Comparison of ENCODE assay signal across 26 cellular contexts in genomic region chr14:34985740-34986139, GRCh38. TPM values are rescaled to one million over a fixed set of nuclear protein-coding genes. Genes with fewer than 3 reads are reported as not detected.
DNase-seq lines count a peak whose midpoint lies in the region; ATAC-seq and TF ChIP-seq lines count a peak whose summit lies in the region.
"Had no signal": no experiment of that assay in that cellular context is flagged by ENCODE, and none has a peak within 500 bp of the region (broad histone marks: within the 10 kb centered on the region; RNA-seq: fewer than 3 reads in every experiment).

No MANE protein-coding gene starts in this region.

- no peak overlapping the region for H3K27ac ChIP-seq in SK-N-SH (ENCODE audit: low read depth in 2 of 2, low read length in 1 of 2)
- no peak overlapping the region for H3K27ac ChIP-seq in KMS-11
- H3K27ac ChIP-seq in neural cell (ENCODE audit: low read length) = no peak overlapping the region
- H3K27ac ChIP-seq: 22Rv1, tibial nerve had no signal

- H4K20me1 ChIP-seq in SK-N-SH (ENCODE audit: insufficient read depth) = peaks cover 48% of the 10 kb centered on the region
- H4K20me1 ChIP-seq in KMS-11 (ENCODE audit: insufficient read depth) = no peaks in the 10 kb centered on the region
- H4K20me1 ChIP-seq in neural cell (ENCODE audit: insufficient read depth) = no peaks in the 10 kb centered on the region

- CTCF ChIA-PET in SK-N-SH (lab: Yijun Ruan, JAX) = no interaction called here

- H3K36me3 ChIP-seq in SK-N-SH (replicated peaks in 1 of 2; ENCODE audit: control insufficient read depth in 1 of 2, insufficient read depth in 2 of 2, low read length in 1 of 2) = peaks cover 3 to 4% of the 10 kb centered on the region in 2 experiments
- H3K36me3 ChIP-seq in KMS-11 (ENCODE audit: insufficient read depth) = no peaks in the 10 kb centered on the region
- no peaks in the 10 kb centered on the region for H3K36me3 ChIP-seq in neural cell (ENCODE audit: insufficient read depth, low read length)
- H3K36me3 ChIP-seq: tibial nerve had no signal

- no peaks in the 10 kb centered on the region for H3K27me3 Mint-ChIP-seq in activated T-helper 2 cell treated with anti-CD3 and anti-CD28 coated beads, Interferon-gamma antibody, Interleukin-2, Interleukin-4, amounts not matched to agents 10 μg/mL and 5 μg/mL and 100 μg/mL, durations not matched to agents 14 hours and 24 hours and 36 hours (ENCODE audit: low read depth)
- H3K27me3 Mint-ChIP-seq: activated CD4-positive, alpha-beta T cell treated with anti-CD3 and anti-CD28 coated beads, Interleukin-2, amount 10 ng/mL, durations not matched to agents 7 days and 5 days; dendritic cell treated with granulocyte-macrophage colony-stimulating factor and Interleukin-4, amounts not matched to agents 40 ng/mL and 50 ng/mL, for 4 days; stimulated activated naive CD8-positive, alpha-beta T cell treated with anti-CD3 and anti-CD28 coated beads, Interleukin-15, Interleukin-2, amounts not matched to agents 100 ng/mL and 50 ng/mL, for 24 hours had no signal

- H3K4me2 ChIP-seq in SK-N-SH (peak overlapping the region; percentile 89; the same call in 1 of the 2 replicates), KMS-11 (peak overlapping the region; percentile 4; the same call in 1 of the 2 replicates), neural cell (ENCODE audit: low read length) (no peak overlapping the region)

- WGBS in SK-N-SH (ENCODE audit: low lambda C conversion rate) = 85% methylated on average over 3 of the region's 3 CpGs

- peaks cover 16% of the 10 kb centered on the region for H3K36me3 Mint-ChIP-seq in activated T-helper 2 cell treated with anti-CD3 and anti-CD28 coated beads, Interferon-gamma antibody, Interleukin-2, Interleukin-4, amounts not matched to agents 10 μg/mL and 5 μg/mL and 100 μg/mL, durations not matched to agents 14 hours and 24 hours and 36 hours (ENCODE audit: low read depth)

- ATAC-seq in SK-N-SH treated with all-trans-retinoic acid at 6 μM for 48 hours (no peak), HG03175 (IDR thresholded peaks at IDR 0.05; ENCODE audit: unreplicated experiment) (no peak)
- ATAC-seq: Panc1 had no signal

- intact Hi-C loops in activated T-helper 2 cell treated with anti-CD3 and anti-CD28 coated beads, Interferon-gamma antibody, Interleukin-2, Interleukin-4, amounts not matched to agents 10 μg/mL and 5 μg/mL and 100 μg/mL, durations not matched to agents 14 hours and 24 hours and 36 hours (cut with micrococcal nuclease) = loop anchor here (10.0 kb wide), 1 partner anchor 819 kb away; the partner anchor contains the start of gene RALGAPA1

- H3K9me3 Mint-ChIP-seq in activated T-helper 2 cell treated with anti-CD3 and anti-CD28 coated beads, Interferon-gamma antibody, Interleukin-2, Interleukin-4, amounts not matched to agents 10 μg/mL and 5 μg/mL and 100 μg/mL, durations not matched to agents 14 hours and 24 hours and 36 hours = no peaks in the 10 kb centered on the region
- H3K9me3 Mint-ChIP-seq: activated CD4-positive, alpha-beta T cell treated with anti-CD3 and anti-CD28 coated beads, Interleukin-2, amount 10 ng/mL, durations not matched to agents 7 days and 5 days; dendritic cell treated with granulocyte-macrophage colony-stimulating factor and Interleukin-4, amounts not matched to agents 40 ng/mL and 50 ng/mL, for 4 days; stimulated activated naive CD8-positive, alpha-beta T cell treated with anti-CD3 and anti-CD28 coated beads, Interleukin-15, Interleukin-2, amounts not matched to agents 100 ng/mL and 50 ng/mL, for 24 hours; T-helper 1 cell treated with Interleukin-12 subunit alpha and Interleukin-12 subunit beta and Interleukin-4 antibody, amounts not matched to agents 30 μg/mL and 1 μg/mL, for 36 hours had no signal

- POLR2A ChIA-PET in SK-N-SH (lab: Yijun Ruan, JAX) = no interaction called here

- H3K27me3 ChIP-seq in SK-N-SH (ENCODE audit: insufficient read depth) (no peaks in the 10 kb centered on the region), KMS-11 (ENCODE audit: insufficient read depth, low read depth) (no peaks in the 10 kb centered on the region), neural cell (ENCODE audit: insufficient read depth, low read depth, low read length) (no peaks in the 10 kb centered on the region)
- H3K27me3 ChIP-seq: tibial nerve had no signal

- no peak for TF ChIP-seq CTCF in SK-N-SH (IDR thresholded peaks at IDR 0.05)
- TF ChIP-seq CTCF in KMS-11 (conservative IDR thresholded peaks at IDR 0.05; ENCODE audit: low read depth, low read length) = no peak
- TF ChIP-seq CTCF in neural cell (IDR thresholded peaks at IDR 0.05; ENCODE audit: poor library complexity, severe bottlenecking) = no peak

- H3K27ac Mint-ChIP-seq in activated T-helper 2 cell treated with anti-CD3 and anti-CD28 coated beads, Interferon-gamma antibody, Interleukin-2, Interleukin-4, amounts not matched to agents 10 μg/mL and 5 μg/mL and 100 μg/mL, durations not matched to agents 14 hours and 24 hours and 36 hours = no peak overlapping the region
- H3K27ac Mint-ChIP-seq: activated CD4-positive, alpha-beta T cell treated with anti-CD3 and anti-CD28 coated beads, Interleukin-2, amount 10 ng/mL, durations not matched to agents 7 days and 5 days; dendritic cell treated with granulocyte-macrophage colony-stimulating factor and Interleukin-4, amounts not matched to agents 40 ng/mL and 50 ng/mL, for 4 days; stimulated activated naive CD8-positive, alpha-beta T cell treated with anti-CD3 and anti-CD28 coated beads, Interleukin-15, Interleukin-2, amounts not matched to agents 100 ng/mL and 50 ng/mL, for 24 hours; T-helper 1 cell treated with Interleukin-12 subunit alpha and Interleukin-12 subunit beta and Interleukin-4 antibody, amounts not matched to agents 30 μg/mL and 1 μg/mL, for 36 hours had no signal

- H3K4me3 ChIP-seq in SK-N-SH (ENCODE audit: low read depth in 2 of 2, low read length in 1 of 2) (0 out of 4 replicates have a peak overlapping the region, but pooled peaks of 1 of the 2 experiments have one; percentile 10), KMS-11 (IDR thresholded peaks at IDR 0.05; ENCODE audit: insufficient read depth, low read depth, low read length) (no peak overlapping the region), neural cell (ENCODE audit: low read length) (peak overlapping the region; percentile 81)
- H3K4me3 ChIP-seq: tibial nerve had no signal

- no peaks in the 10 kb centered on the region for H3K9me2 ChIP-seq in SK-N-SH
- no peaks in the 10 kb centered on the region for H3K9me2 ChIP-seq in neural cell (ENCODE audit: insufficient read depth, low read length)

- H2AFZ ChIP-seq in SK-N-SH (ENCODE audit: low read depth) (no peak overlapping the region), KMS-11 (ENCODE audit: low read depth) (no peak overlapping the region), neural cell (ENCODE audit: low read depth, low read length) (no peak overlapping the region)

- DNase-seq in SK-N-SH = no peak
- DNase-seq in activated T-helper 2 cell treated with anti-CD3 and anti-CD28 coated beads, Interferon-gamma antibody, Interleukin-2, Interleukin-4, amounts not matched to agents 10 μg/mL and 5 μg/mL and 100 μg/mL, durations not matched to agents 14 hours and 24 hours and 36 hours (ENCODE audit: low spot score) = no peak
- DNase-seq in kidney tubule cell (ENCODE audit: low spot score) = no peak
- no peak for DNase-seq in NCI-H1417 treated with DMSO at 0.1 percent for 48 hours (lab: John Stamatoyannopoulos, UW)
- DNase-seq: activated CD4-positive, alpha-beta T cell treated with anti-CD3 and anti-CD28 coated beads, Interleukin-2, amount 10 ng/mL, durations not matched to agents 7 days and 5 days; activated naive CD4-positive, alpha-beta T cell; aorta; caudate nucleus; KBM-7; mammary epithelial cell; NCI-H1930; NCI-H226; NCI-H82; occipital lobe; retina; stimulated activated CD4-positive, alpha-beta T cell treated with anti-CD3 and anti-CD28 coated beads, Interleukin-4, amount 100 ng/mL, for 24 hours had no signal

- H3K9ac ChIP-seq in SK-N-SH (no peak overlapping the region), KMS-11 (no peak overlapping the region), neural cell (ENCODE audit: low read length) (no peak overlapping the region)

- peaks cover 16% of the 10 kb centered on the region for H3K4me1 Mint-ChIP-seq in activated T-helper 2 cell treated with anti-CD3 and anti-CD28 coated beads, Interferon-gamma antibody, Interleukin-2, Interleukin-4, amounts not matched to agents 10 μg/mL and 5 μg/mL and 100 μg/mL, durations not matched to agents 14 hours and 24 hours and 36 hours (ENCODE audit: low read depth)

- H3K79me2 ChIP-seq in SK-N-SH (ENCODE audit: insufficient read depth) (peaks cover 86% of the 10 kb centered on the region), KMS-11 (ENCODE audit: insufficient read depth, low read depth) (peaks cover 59% of the 10 kb centered on the region), neural cell (replicated peaks; ENCODE audit: insufficient read depth, low read length) (peaks cover 49% of the 10 kb centered on the region)

- no peaks in the 10 kb centered on the region for H3K9me3 ChIP-seq in SK-N-SH
- no peaks in the 10 kb centered on the region for H3K9me3 ChIP-seq in neural cell (ENCODE audit: low read length)
- H3K9me3 ChIP-seq: tibial nerve had no signal

- H3K4me1 ChIP-seq in SK-N-SH (ENCODE audit: control insufficient read depth in 1 of 2, insufficient read depth in 2 of 2, low read depth in 1 of 2, low read length in 1 of 2) (peaks cover 7 to 14% of the 10 kb centered on the region in 2 experiments), KMS-11 (ENCODE audit: low read depth, poor library complexity, severe bottlenecking) (peaks cover 21% of the 10 kb centered on the region)

- H3K4me3 Mint-ChIP-seq in activated T-helper 2 cell treated with anti-CD3 and anti-CD28 coated beads, Interferon-gamma antibody, Interleukin-2, Interleukin-4, amounts not matched to agents 10 μg/mL and 5 μg/mL and 100 μg/mL, durations not matched to agents 14 hours and 24 hours and 36 hours (ENCODE audit: low read depth) = peak overlapping the region; percentile 74
- H3K4me3 Mint-ChIP-seq: activated CD4-positive, alpha-beta T cell treated with anti-CD3 and anti-CD28 coated beads, Interleukin-2, amount 10 ng/mL, durations not matched to agents 7 days and 5 days; dendritic cell treated with granulocyte-macrophage colony-stimulating factor and Interleukin-4, amounts not matched to agents 40 ng/mL and 50 ng/mL, for 4 days; stimulated activated naive CD8-positive, alpha-beta T cell treated with anti-CD3 and anti-CD28 coated beads, Interleukin-15, Interleukin-2, amounts not matched to agents 100 ng/mL and 50 ng/mL, for 24 hours had no signal

- no peak for TF ChIP-seq EP300 in SK-N-SH (IDR thresholded peaks at IDR 0.05; ENCODE audit: borderline replicate concordance in 1 of 2, low read depth in 1 of 2, low read length in 1 of 2)
- TF ChIP-seq EP300 in neural cell (conservative IDR thresholded peaks at IDR 0.05; ENCODE audit: poor library complexity, severe bottlenecking) = no peak

- peaks cover 16% of the 10 kb centered on the region for H3F3A ChIP-seq in SK-N-SH (replicated peaks; ENCODE audit: insufficient read depth)
- H3F3A ChIP-seq in neural cell (ENCODE audit: insufficient read depth, low read length, poor library complexity, severe bottlenecking) = peaks cover 11% of the 10 kb centered on the region

- TF ChIP-seq RAD21 in SK-N-SH (IDR thresholded peaks at IDR 0.05; ENCODE audit: low read length) = no peak
- TF ChIP-seq RAD21 in neural cell (conservative IDR thresholded peaks at IDR 0.05) = no peak

RNA-seq across cellular contexts. Expression of gene SRP54, which starts 2.9 kb away (rescaled TPM):
- polyA plus RNA-seq in SK-N-SH (2012; rRNA removed) (31.6 and 39.5 TPM in 2 replicates), neural cell (90.0 and 110 TPM in 2 replicates)
- 38.2 and 50.5 TPM in 2 replicates for polyA plus RNA-seq in SK-N-SH (2012; cell fraction: cytosol; rRNA removed)
- polyA plus RNA-seq in SK-N-SH (2012; cell fraction: nucleus; rRNA removed) = 38.8 and 56.5 TPM in 2 replicates
- 78.9 and 82.4 TPM in 2 replicates for total RNA-seq in activated T-helper 2 cell treated with anti-CD3 and anti-CD28 coated beads, Interferon-gamma antibody, Interleukin-2, Interleukin-4, amounts not matched to agents 10 μg/mL and 5 μg/mL and 100 μg/mL, durations not matched to agents 14 hours and 24 hours and 36 hours
- polyA minus RNA-seq in neural cell = 98.1 and 110 TPM in 2 replicates
